ENCODE assay signal across 15 cellular contexts in the genomic region with DNA sequence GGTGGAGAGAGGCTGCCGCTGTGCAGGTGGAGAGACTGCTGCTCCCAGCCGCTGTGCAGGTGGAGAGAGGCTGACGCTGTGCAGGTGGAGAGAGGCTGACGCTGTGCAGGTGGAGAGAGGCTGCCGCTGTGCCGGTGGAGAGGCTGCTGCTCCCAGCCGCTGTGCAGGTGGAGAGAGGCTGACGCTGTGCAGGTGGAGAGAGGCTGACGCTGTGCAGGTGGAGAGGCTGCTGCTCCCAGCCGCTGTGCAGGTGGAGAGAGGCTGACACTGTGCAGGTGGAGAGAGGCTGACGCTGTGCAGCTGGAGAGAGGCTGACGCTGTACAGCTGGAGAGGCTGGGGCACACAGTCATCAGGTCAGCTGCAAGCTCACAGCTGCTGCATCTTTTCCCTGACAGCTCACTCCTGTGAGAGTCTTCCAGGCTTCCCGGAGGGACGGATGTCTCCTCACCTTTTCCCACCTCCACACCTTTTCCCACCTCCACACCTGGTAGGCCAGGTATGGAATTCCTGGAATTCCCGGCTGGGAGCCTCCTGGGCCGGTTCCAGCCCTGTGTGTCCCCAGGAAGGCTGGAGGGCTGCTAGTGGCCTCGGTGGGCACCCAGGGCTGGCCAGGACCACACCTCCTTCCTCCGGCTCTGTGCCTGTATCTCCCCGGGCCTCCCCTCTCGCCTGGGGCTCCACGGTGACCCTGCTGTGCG. TPM values are rescaled to one million over a fixed set of nuclear protein-coding genes. Genes with fewer than 3 reads are reported as not detected.
DNase-seq lines count a peak whose midpoint lies in the region; ATAC-seq, FAIRE-seq and TF ChIP-seq lines count a peak whose summit lies in the region.
"Not testable (repeated sequence)": the region's sequence is repeated elsewhere in the genome, so short reads cannot be mapped to it uniquely, and the experiment has no call there.
"Had no signal": no experiment of that assay in that cellular context is flagged by ENCODE, and none has a peak within 500 bp of the region (broad histone marks: within the 10 kb centered on the region; RNA-seq: fewer than 3 reads in every experiment).

No MANE protein-coding gene starts in this region.

- not testable (repeated sequence) for ATAC-seq in K562; Right ventricle myocardium superior (ENCODE audit: poor library complexity)

- not testable (repeated sequence) for TF ChIP-seq RAD21 in Ishikawa (IDR thresholded peaks at IDR 0.05; ENCODE audit: low read depth); K562 (CRISPR knock-in tag; conservative IDR thresholded peaks at IDR 0.05 in 1 of 2, IDR thresholded peaks at IDR 0.05 in 1 of 2)

- peaks cover 50 to 82% of the 10 kb centered on the region in 2 experiments for H3K27me3 ChIP-seq in K562 (ENCODE audit: control insufficient read depth in 2 of 2, insufficient read depth in 2 of 2, low read length in 2 of 2)
- not testable (repeated sequence) for H3K27me3 ChIP-seq in mesendoderm (ENCODE audit: insufficient read depth, low read length, poor library complexity)

- not testable (repeated sequence) for H3K4ac ChIP-seq in mesendoderm (ENCODE audit: low read depth, low read length)

- H3K23ac ChIP-seq in mesendoderm (ENCODE audit: low read length): not testable (repeated sequence)

- not testable (repeated sequence) for H3K79me1 ChIP-seq in mesendoderm (ENCODE audit: low read length)

- peaks cover 0 to 64% of the 10 kb centered on the region in 2 experiments; a peak in 2 of 5 replicates for H3K4me1 ChIP-seq in K562 (replicated peaks in 1 of 2; ENCODE audit: control insufficient read depth in 2 of 2, insufficient read depth in 2 of 2, low read length in 2 of 2)
- not testable (repeated sequence) for H3K4me1 ChIP-seq in mesendoderm (ENCODE audit: control insufficient read depth, low read depth, low read length)

- H3K9ac ChIP-seq in K562 (ENCODE audit: insufficient read depth in 1 of 2, low read depth in 2 of 2, low read length in 2 of 2); mesendoderm (ENCODE audit: low read length): not testable (repeated sequence)

- H2AK5ac ChIP-seq in mesendoderm (ENCODE audit: low read length): not testable (repeated sequence)

- in situ Hi-C loops in K562 (cut with MboI): not testable (repeated sequence)

- not testable (repeated sequence) for H3K4me3 ChIP-seq in K562; mesendoderm (ENCODE audit: low read length)

- not testable (repeated sequence) for H3K27ac ChIP-seq in K562 (ENCODE audit: extremely low read depth, low read depth, low read length); mesendoderm (ENCODE audit: low read depth, low read length)

- H3K18ac ChIP-seq in mesendoderm (ENCODE audit: low read length): not testable (repeated sequence)

- not testable (repeated sequence) for H2AFZ ChIP-seq in K562 (ENCODE audit: low read depth, low read length)

- not testable (repeated sequence) for H3K79me2 ChIP-seq in K562 (ENCODE audit: control insufficient read depth, insufficient read depth, low read length); mesendoderm (ENCODE audit: control insufficient read depth, insufficient read depth, low read length)

- not testable (repeated sequence) for TF ChIP-seq POLR2A in K562 (conservative IDR thresholded peaks at IDR 0.05)

- intact Hi-C loops in K562 (cut with micrococcal nuclease); Right ventricle myocardium superior (cut with DNase I): not testable (repeated sequence)

- not testable (repeated sequence) for H4K5ac ChIP-seq in mesendoderm (ENCODE audit: low read length)

- BruUV-seq in K562 (replicated peaks; lab: Mats Ljungman, UMichigan): not testable (repeated sequence)

- CTCF ChIA-PET in K562 (lab: Yijun Ruan, JAX; ENCODE audit: low intra/inter-chr PET ratio): not testable (repeated sequence)

- not testable (repeated sequence) for H3K36me3 ChIP-seq in K562 (ENCODE audit: control insufficient read depth, insufficient read depth, low read length); mesendoderm (ENCODE audit: control insufficient read depth, insufficient read depth, low read length)

- not testable (repeated sequence) for H2BK5ac ChIP-seq in mesendoderm (ENCODE audit: low read length)

- H2BK120ac ChIP-seq in mesendoderm (ENCODE audit: low read depth, low read length): not testable (repeated sequence)

- POLR2A ChIA-PET in K562 (lab: Yijun Ruan, JAX): interaction anchor here (0.8 to 1.1 kb wide), 2 partner anchors 10 to 23 kb away, joined by 3 to 4 read pairs; no protein-coding TSS in a partner anchor

- H2BK15ac ChIP-seq in mesendoderm (replicated peaks; ENCODE audit: low read depth): not testable (repeated sequence)

- 11% methylated on average over 20 of the region's 22 CpGs for WGBS in K562 (ENCODE audit: insufficient coverage, low coverage, missing lambda C conversion rate)
- no CpG with 5 or more reads among the region's 22 CpGs for WGBS in mesendoderm (ENCODE audit: extremely low coverage, insufficient coverage, low lambda C conversion rate)

- peak; percentile 89 for DNase-seq in DMS53 (lab: John Stamatoyannopoulos, UW)
- DNase-seq in NCI-H2171 (lab: John Stamatoyannopoulos, UW): peak; percentile 53
- peak; percentile 72 for DNase-seq in RPMI8226
- DNase-seq in K562 (ENCODE audit: extremely low read depth in 1 of 4, low spot score in 3 of 4): peak in 1 of 4 experiments; percentile 7
- DNase-seq in Right ventricle myocardium superior: peak; percentile 27
- DNase-seq in mesendoderm: peak; percentile 58

- TF ChIP-seq EP300 in Ishikawa (IDR thresholded peaks at IDR 0.05; ENCODE audit: borderline replicate concordance): peak; percentile 21; the same call in 1 of the 2 replicates
- not testable (repeated sequence) for TF ChIP-seq EP300 in K562 (IDR thresholded peaks at IDR 0.05; ENCODE audit: low read length)

- not testable (repeated sequence) for FAIRE-seq in K562 (lab: Jason Lieb, UNC)

- not testable (repeated sequence) for H4K20me1 ChIP-seq in K562 (replicated peaks; ENCODE audit: control insufficient read depth, insufficient read depth, low read length)

- not testable (repeated sequence) for TF ChIP-seq CTCF in K562 (IDR thresholded peaks at IDR 0.05 in 2 of 3, conservative IDR thresholded peaks at IDR 0.05 in 1 of 3; ENCODE audit: insufficient read depth in 2 of 3, low read depth in 1 of 3, low read length in 3 of 3)

- not testable (repeated sequence) for H4K8ac ChIP-seq in mesendoderm (ENCODE audit: low read depth, low read length)

- H3K9me1 ChIP-seq in K562 (ENCODE audit: control insufficient read depth, insufficient read depth, low read length): not testable (repeated sequence)

- H3K9me3 ChIP-seq in K562 (replicated peaks; ENCODE audit: control insufficient read depth, insufficient read depth, low read depth, low read length): not testable (repeated sequence)

- H3K56ac ChIP-seq in mesendoderm (ENCODE audit: low read length): not testable (repeated sequence)

- H3K4me2 ChIP-seq in K562 (ENCODE audit: insufficient read depth, low read length); mesendoderm (ENCODE audit: low read length): not testable (repeated sequence)

RNA-seq across cellular contexts. Expression of gene TTLL10, which starts 2.5 kb away (rescaled TPM):
- 0.21 TPM in 1 of 2 replicates, not detected in the other for total RNA-seq in K562 (2011; cell fraction: chromatin; rRNA removed; ENCODE audit: low replicate concordance)
- 0.17 TPM in 1 of 2 replicates, not detected in the other for total RNA-seq in K562 (2011; cell fraction: nucleolus; rRNA removed)
- not detected in 2 replicates for total RNA-seq in K562 (2011; cell fraction: nucleoplasm; rRNA removed)
- total RNA-seq in K562 (2014; rRNA removed) (not detected in 2 replicates), K562 (2014; rRNA removed; fragmentation: Illumina TruSeq; extraction: Trizol) (not detected in 2 replicates), K562 (2015; rRNA removed; fragmentation: Illumina TruSeq; extraction: Trizol) (not detected in 2 replicates), K562 (2021) (not detected in 2 replicates), Right ventricle myocardium superior (0.22 TPM)
- polyA plus RNA-seq in K562 (2011; rRNA removed) (not detected in 2 replicates), K562 (2014; fragmentation: Illumina TruSeq; extraction: Trizol) (not detected in 2 replicates), K562 (2014; fragmentation: Nextera tagmentation; extraction: Ambion mirVana) (not detected), K562 (2014; rRNA removed) (not detected in 2 replicates)
- polyA plus RNA-seq in K562 (2011; cell fraction: cytosol; rRNA removed): 0.06 TPM in 1 of 2 replicates, not detected in the other
- polyA plus RNA-seq in K562 (2011; cell fraction: nucleus; rRNA removed): 0.07 and 0.38 TPM in 2 replicates
- polyA plus RNA-seq in K562 (2012): 0.10 TPM in 1 of 2 replicates, not detected in the other
- polyA minus RNA-seq in K562 (2011; rRNA and poly(A)+ RNA removed): not detected in 2 replicates
- polyA minus RNA-seq in K562 (2011; cell fraction: cytosol; rRNA and poly(A)+ RNA removed): not detected in 2 replicates
- polyA minus RNA-seq in K562 (2011; cell fraction: nucleus; rRNA and poly(A)+ RNA removed): 0.13 TPM in 1 of 2 replicates, not detected in the other
- 0.27 TPM for polyA plus RNA-seq in mesendoderm (2013, experiment 1 of 2)
- 0.20 TPM for polyA plus RNA-seq in mesendoderm (2013, experiment 2 of 2)
- total RNA-seq: CD4-positive, CD25-positive, alpha-beta regulatory T cell; fibroblast of villous mesenchyme; H4; myocyte; pulmonary artery endothelial cell; SK-MEL-5; temporal lobe; urinary bladder had no signal
- polyA plus RNA-seq: CD4-positive, CD25-positive, alpha-beta regulatory T cell had no signal

RNA-seq across cellular contexts. Expression of gene TNFRSF18, which starts 30.2 kb away (rescaled TPM):
- total RNA-seq in K562 (2011; cell fraction: chromatin; rRNA removed; ENCODE audit: low replicate concordance): not detected in 2 replicates
- total RNA-seq in K562 (2011; cell fraction: nucleolus; rRNA removed): 0.50 TPM in 1 of 2 replicates, not detected in the other
- total RNA-seq in K562 (2011; cell fraction: nucleoplasm; rRNA removed): not detected in 2 replicates
- total RNA-seq in K562 (2014; rRNA removed) (not detected in 2 replicates), K562 (2014; rRNA removed; fragmentation: Illumina TruSeq; extraction: Trizol) (not detected in 2 replicates), K562 (2015; rRNA removed; fragmentation: Illumina TruSeq; extraction: Trizol) (not detected in 2 replicates), K562 (2021) (0.27 TPM in 1 of 2 replicates, not detected in the other), Right ventricle myocardium superior (0.32 TPM)
- polyA plus RNA-seq in K562 (2011; rRNA removed) (not detected in 2 replicates), K562 (2014; fragmentation: Illumina TruSeq; extraction: Trizol) (not detected in 2 replicates), K562 (2014; fragmentation: Nextera tagmentation; extraction: Ambion mirVana) (not detected), K562 (2014; rRNA removed) (0.24 TPM in 1 of 2 replicates, not detected in the other)
- not detected in 2 replicates for polyA plus RNA-seq in K562 (2011; cell fraction: cytosol; rRNA removed)
- 0.25 and 0.26 TPM in 2 replicates for polyA plus RNA-seq in K562 (2011; cell fraction: nucleus; rRNA removed)
- polyA plus RNA-seq in K562 (2012): 0.19 TPM in 1 of 2 replicates, not detected in the other
- polyA minus RNA-seq in K562 (2011; rRNA and poly(A)+ RNA removed): not detected in 2 replicates
- not detected in 2 replicates for polyA minus RNA-seq in K562 (2011; cell fraction: cytosol; rRNA and poly(A)+ RNA removed)
- polyA minus RNA-seq in K562 (2011; cell fraction: nucleus; rRNA and poly(A)+ RNA removed): not detected in 2 replicates
- polyA plus RNA-seq in mesendoderm (2013, experiment 1 of 2): 0.15 TPM
- polyA plus RNA-seq in mesendoderm (2013, experiment 2 of 2): 0.08 TPM
- total RNA-seq: fibroblast of villous mesenchyme, H4, myocyte, pulmonary artery endothelial cell, SK-MEL-5, temporal lobe, urinary bladder had no signal

RNA-seq across cellular contexts. Expression of gene TNFRSF4, which starts 37.7 kb away (rescaled TPM):
- 0.44 TPM in 1 of 2 replicates, not detected in the other for total RNA-seq in K562 (2011; cell fraction: chromatin; rRNA removed; ENCODE audit: low replicate concordance)
- total RNA-seq in K562 (2011; cell fraction: nucleolus; rRNA removed): 0.66 and 1.7 TPM in 2 replicates
- total RNA-seq in K562 (2011; cell fraction: nucleoplasm; rRNA removed): not detected in 2 replicates
- total RNA-seq in K562 (2014; rRNA removed) (0.23 TPM in 1 of 2 replicates, not detected in the other), K562 (2014; rRNA removed; fragmentation: Illumina TruSeq; extraction: Trizol) (not detected in 2 replicates), K562 (2015; rRNA removed; fragmentation: Illumina TruSeq; extraction: Trizol) (0.07 TPM in 1 of 2 replicates, not detected in the other), K562 (2021) (0.44 and 0.47 TPM in 2 replicates), Right ventricle myocardium superior (2.1 TPM)
- polyA plus RNA-seq in K562 (2011; rRNA removed) (0.08 TPM in 1 of 2 replicates, not detected in the other), K562 (2014; fragmentation: Illumina TruSeq; extraction: Trizol) (not detected in 2 replicates), K562 (2014; fragmentation: Nextera tagmentation; extraction: Ambion mirVana) (not detected), K562 (2014; rRNA removed) (0.16 TPM in 1 of 2 replicates, not detected in the other)
- polyA plus RNA-seq in K562 (2011; cell fraction: cytosol; rRNA removed): 0.19 and 0.39 TPM in 2 replicates
- polyA plus RNA-seq in K562 (2011; cell fraction: nucleus; rRNA removed): 0.74 and 1.3 TPM in 2 replicates
- 0.65 TPM in 1 of 2 replicates, not detected in the other for polyA plus RNA-seq in K562 (2012)
- not detected in 2 replicates for polyA minus RNA-seq in K562 (2011; rRNA and poly(A)+ RNA removed)
- polyA minus RNA-seq in K562 (2011; cell fraction: cytosol; rRNA and poly(A)+ RNA removed): not detected in 2 replicates
- 0.22 and 0.27 TPM in 2 replicates for polyA minus RNA-seq in K562 (2011; cell fraction: nucleus; rRNA and poly(A)+ RNA removed)
- 0.04 TPM for polyA plus RNA-seq in mesendoderm (2013, experiment 1 of 2)
- not detected for polyA plus RNA-seq in mesendoderm (2013, experiment 2 of 2)
- total RNA-seq: H4, myocyte, SK-MEL-5, temporal lobe had no signal

RNA-seq across cellular contexts. Expression of gene SDF4, which starts 55.6 kb away (rescaled TPM):
- 114 and 239 TPM in 2 replicates for total RNA-seq in K562 (2011; cell fraction: chromatin; rRNA removed; ENCODE audit: low replicate concordance)
- 360 and 385 TPM in 2 replicates for total RNA-seq in K562 (2011; cell fraction: nucleolus; rRNA removed)
- total RNA-seq in K562 (2011; cell fraction: nucleoplasm; rRNA removed): 146 and 213 TPM in 2 replicates
- total RNA-seq in K562 (2014; rRNA removed) (82.6 and 118 TPM in 2 replicates), K562 (2014; rRNA removed; fragmentation: Illumina TruSeq; extraction: Trizol) (18.1 and 30.3 TPM in 2 replicates), K562 (2015; rRNA removed; fragmentation: Illumina TruSeq; extraction: Trizol) (62.2 and 65.2 TPM in 2 replicates), K562 (2021) (152 and 160 TPM in 2 replicates), Right ventricle myocardium superior (110 TPM)
- polyA plus RNA-seq in K562 (2011; rRNA removed) (43.8 and 77.2 TPM in 2 replicates), K562 (2014; fragmentation: Illumina TruSeq; extraction: Trizol) (66.0 and 88.1 TPM in 2 replicates), K562 (2014; fragmentation: Nextera tagmentation; extraction: Ambion mirVana) (1 to 10 TPM in 1 of 2 experiments, under 1 TPM in 1; 0.35 to 4.9 TPM), K562 (2014; rRNA removed) (93.4 and 101 TPM in 2 replicates)
- polyA plus RNA-seq in K562 (2011; cell fraction: cytosol; rRNA removed): 44.3 and 73.9 TPM in 2 replicates
- 122 and 161 TPM in 2 replicates for polyA plus RNA-seq in K562 (2011; cell fraction: nucleus; rRNA removed)
- 112 and 208 TPM in 2 replicates for polyA plus RNA-seq in K562 (2012)
- 59.1 and 63.4 TPM in 2 replicates for polyA minus RNA-seq in K562 (2011; rRNA and poly(A)+ RNA removed)
- polyA minus RNA-seq in K562 (2011; cell fraction: cytosol; rRNA and poly(A)+ RNA removed): 37.0 and 61.3 TPM in 2 replicates
- polyA minus RNA-seq in K562 (2011; cell fraction: nucleus; rRNA and poly(A)+ RNA removed): 48.9 and 83.4 TPM in 2 replicates
- polyA plus RNA-seq in mesendoderm (2013, experiment 1 of 2): 63.5 TPM
- 65.5 TPM for polyA plus RNA-seq in mesendoderm (2013, experiment 2 of 2)

RNA-seq across cellular contexts. Expression of gene B3GALT6, which starts 55.8 kb away (rescaled TPM):
- total RNA-seq in K562 (2011; cell fraction: chromatin; rRNA removed; ENCODE audit: low replicate concordance): 17.5 and 35.5 TPM in 2 replicates
- total RNA-seq in K562 (2011; cell fraction: nucleolus; rRNA removed): 36.8 and 43.7 TPM in 2 replicates
- total RNA-seq in K562 (2011; cell fraction: nucleoplasm; rRNA removed): 21.1 and 24.3 TPM in 2 replicates
- 29.8 and 33.0 TPM in 2 replicates for total RNA-seq in K562 (2014; rRNA removed)
- total RNA-seq in K562 (2014; rRNA removed; fragmentation: Illumina TruSeq; extraction: Trizol): 6.8 and 9.0 TPM in 2 replicates
- total RNA-seq in K562 (2015; rRNA removed; fragmentation: Illumina TruSeq; extraction: Trizol): 12.8 and 13.9 TPM in 2 replicates
- 27.9 and 28.1 TPM in 2 replicates for total RNA-seq in K562 (2021)
- 5.6 and 7.8 TPM in 2 replicates for polyA plus RNA-seq in K562 (2011; rRNA removed)
- polyA plus RNA-seq in K562 (2011; cell fraction: cytosol; rRNA removed): 10.2 and 34.2 TPM in 2 replicates
- 7.7 and 12.7 TPM in 2 replicates for polyA plus RNA-seq in K562 (2011; cell fraction: nucleus; rRNA removed)
- polyA plus RNA-seq in K562 (2012): 13.9 and 16.7 TPM in 2 replicates
- 8.4 and 9.9 TPM in 2 replicates for polyA plus RNA-seq in K562 (2014; fragmentation: Illumina TruSeq; extraction: Trizol)
- 1 to 10 TPM in 1 of 2 experiments, under 1 TPM in 1; 0.68 to 1.0 TPM for polyA plus RNA-seq in K562 (2014; fragmentation: Nextera tagmentation; extraction: Ambion mirVana)
- polyA plus RNA-seq in K562 (2014; rRNA removed): 15.8 and 17.2 TPM in 2 replicates
- 6.9 and 10.1 TPM in 2 replicates for polyA minus RNA-seq in K562 (2011; rRNA and poly(A)+ RNA removed)
- polyA minus RNA-seq in K562 (2011; cell fraction: cytosol; rRNA and poly(A)+ RNA removed): 9.6 and 12.9 TPM in 2 replicates
- 23.0 and 24.2 TPM in 2 replicates for polyA minus RNA-seq in K562 (2011; cell fraction: nucleus; rRNA and poly(A)+ RNA removed)
- total RNA-seq in Right ventricle myocardium superior: 8.6 TPM
- 15.5 TPM for polyA plus RNA-seq in mesendoderm (2013, experiment 1 of 2)
- polyA plus RNA-seq in mesendoderm (2013, experiment 2 of 2): 14.8 TPM
